In genomic region chr12:106063826-106064575, GRCh38 we compare ENCODE assay signal across 23 cellular contexts.
"Had no signal": no experiment of that assay in that cellular context is flagged by ENCODE, and none has a peak within 500 bp of the region (broad histone marks: within the 10 kb centered on the region; RNA-seq: fewer than 3 reads in every experiment).

No MANE protein-coding gene starts in this region.

- H3K36me3 Mint-ChIP-seq: activated naive CD4-positive, alpha-beta T cell treated with anti-CD3 and anti-CD28 coated beads, Interleukin-2, amount 50 U/mL, for 24 hours had no signal

- DNase-seq: activated CD4-positive, alpha-beta T cell treated with anti-CD3 and anti-CD28 coated beads for 1 hour; activated CD8-positive, alpha-beta memory T cell treated with anti-CD3 and anti-CD28 coated beads for 24 hours; activated CD8-positive, alpha-beta memory T cell treated with anti-CD3 and anti-CD28 coated beads, Interleukin-2, amount 50 U/mL, for 48 hours; activated effector memory CD4-positive, alpha-beta T cell treated with anti-CD3 and anti-CD28 coated beads, Interleukin-2, amount 50 U/mL, for 16 hours; activated T-cell treated with anti-CD3 and anti-CD28 coated beads, Interleukin-2, amount 50 U/mL, for 72 hours; cerebellar nuclear complex; effector CD8-positive, alpha-beta T cell; foreskin melanocyte; glutamatergic neuron; left lung; mammary epithelial cell; ovary; right lobe of liver; small intestine; stimulated activated CD4-positive, alpha-beta T cell treated with anti-CD3 and anti-CD28 coated beads, Interleukin-4, amount 100 ng/mL, for 1 hour; stimulated activated naive CD8-positive, alpha-beta T cell treated with anti-CD3 and anti-CD28 coated beads, Interleukin-15, amount 100 ng/mL, for 72 hours; T-helper 17 cell; upper lobe of left lung had no signal

- H3K4me1 ChIP-seq: breast epithelium, left lung, right lobe of liver, upper lobe of left lung had no signal

- H3K4me3 Mint-ChIP-seq: activated naive CD4-positive, alpha-beta T cell treated with anti-CD3 and anti-CD28 coated beads, Interleukin-2, amount 50 U/mL, for 24 hours; activated T-cell treated with anti-CD3 and anti-CD28 coated beads, Interleukin-2, amount 50 U/mL, for 72 hours; stimulated activated naive CD8-positive, alpha-beta T cell treated with anti-CD3 and anti-CD28 coated beads, Interleukin-15, amount 100 ng/mL, for 72 hours; T-helper 17 cell had no signal

- H3K27me3 ChIP-seq: breast epithelium, left lung, ovary, right lobe of liver, upper lobe of left lung had no signal

- H3K4me3 ChIP-seq: breast epithelium, left lung, ovary, right lobe of liver, upper lobe of left lung had no signal

- H3K27ac ChIP-seq: epithelial cell of prostate, left lung, ovary, right lobe of liver, upper lobe of left lung, VCaP had no signal

- FAIRE-seq: astrocyte, small intestine had no signal

- H3K36me3 ChIP-seq: breast epithelium, left lung, ovary had no signal

- H3K9me3 ChIP-seq: breast epithelium, left lung, ovary, right lobe of liver, upper lobe of left lung had no signal

- H3K4me1 Mint-ChIP-seq: activated naive CD4-positive, alpha-beta T cell treated with anti-CD3 and anti-CD28 coated beads, Interleukin-2, amount 50 U/mL, for 24 hours; stimulated activated naive CD8-positive, alpha-beta T cell treated with anti-CD3 and anti-CD28 coated beads, Interleukin-15, amount 100 ng/mL, for 72 hours; T-helper 17 cell had no signal

- H3K27ac Mint-ChIP-seq: activated naive CD4-positive, alpha-beta T cell treated with anti-CD3 and anti-CD28 coated beads, Interleukin-2, amount 50 U/mL, for 24 hours; activated T-cell treated with anti-CD3 and anti-CD28 coated beads, Interleukin-2, amount 50 U/mL, for 72 hours; stimulated activated naive CD8-positive, alpha-beta T cell treated with anti-CD3 and anti-CD28 coated beads, Interleukin-15, amount 100 ng/mL, for 72 hours; T-helper 17 cell had no signal

- H3K27me3 Mint-ChIP-seq: stimulated activated naive CD8-positive, alpha-beta T cell treated with anti-CD3 and anti-CD28 coated beads, Interleukin-15, amount 100 ng/mL, for 72 hours had no signal

- ATAC-seq: activated T-cell treated with anti-CD3 and anti-CD28 coated beads, Interleukin-2, amount 50 U/mL, for 72 hours; left lung; stimulated activated naive CD8-positive, alpha-beta T cell treated with anti-CD3 and anti-CD28 coated beads, Interleukin-15, amount 100 ng/mL, for 72 hours; T-helper 17 cell had no signal

- H3K9me3 Mint-ChIP-seq: activated naive CD4-positive, alpha-beta T cell treated with anti-CD3 and anti-CD28 coated beads, Interleukin-2, amount 50 U/mL, for 24 hours; stimulated activated naive CD8-positive, alpha-beta T cell treated with anti-CD3 and anti-CD28 coated beads, Interleukin-15, amount 100 ng/mL, for 72 hours had no signal
